ENCODE assay signal across 1 cellular context in the genomic region with DNA sequence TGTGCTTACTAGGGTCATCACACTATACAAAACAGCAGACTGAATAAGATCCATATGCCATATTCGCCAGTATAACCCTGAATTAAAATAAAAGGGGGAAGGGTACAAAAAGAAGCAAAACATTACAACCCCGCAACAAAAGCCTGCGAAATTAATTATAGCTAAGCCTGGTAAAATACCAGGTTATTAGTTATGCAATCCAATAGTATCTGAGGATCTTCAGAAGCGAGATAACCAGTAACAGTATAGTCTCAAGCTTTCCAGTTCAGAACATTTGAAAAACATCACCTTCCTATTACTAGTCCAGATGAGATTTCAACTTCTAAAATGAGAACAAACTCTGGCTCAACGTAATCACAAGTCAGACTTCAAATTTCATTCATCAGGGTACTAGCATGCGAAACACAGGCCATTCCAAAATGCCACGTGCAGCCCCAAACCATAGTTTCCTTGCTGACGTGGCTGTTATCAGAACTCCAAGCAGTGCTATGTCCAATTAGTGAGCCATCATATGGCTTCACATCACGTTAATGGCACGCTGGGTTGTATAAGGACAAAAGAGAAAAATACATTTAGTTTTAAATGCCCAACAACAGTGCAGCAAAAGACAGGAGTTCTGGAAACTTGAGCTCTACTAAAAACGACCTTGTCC.
TF ChIP-seq lines count a peak whose summit lies in the region.

No MANE protein-coding gene starts in this region.

TF ChIP-seq in GM23338, 12 proteins besides CTCF, POLR2A, EP300 and RAD21 (continued from another document):
- TF ChIP-seq ETS1 (IDR thresholded peaks at IDR 0.05) (no peak), CREB1 (CRISPR knock-in tag; IDR thresholded peaks at IDR 0.05; ENCODE audit: low read depth) (0 out of 2 replicates have a peak, but pooled peaks have one; percentile 16)
